ENCODE assay signal across 1 cellular context in genomic region chr17:18017958-18018357, GRCh38.
TF ChIP-seq lines count a peak whose summit lies in the region.

No MANE protein-coding gene starts in this region.

TF ChIP-seq in HepG2, 621 proteins besides CTCF, POLR2A, EP300 and RAD21 (continued from another document):
- TF ChIP-seq POGK (CRISPR knock-in tag; conservative IDR thresholded peaks at IDR 0.05): 0 out of 2 replicates have a peak, but pooled peaks have one; percentile 63
- TF ChIP-seq ZNF768 (CRISPR knock-in tag; IDR thresholded peaks at IDR 0.05): no peak
- TF ChIP-seq ZGPAT (CRISPR knock-in tag; IDR thresholded peaks at IDR 0.05): peak; percentile 39; the same call in 1 of the 2 replicates
- no peak for TF ChIP-seq ZNF691 (CRISPR knock-in tag; IDR thresholded peaks at IDR 0.05; ENCODE audit: borderline replicate concordance, low read depth)
- 0 out of 2 replicates have a peak, but pooled peaks have one; percentile 49 for TF ChIP-seq ZC3H13 (CRISPR knock-in tag; IDR thresholded peaks at IDR 0.05)
- TF ChIP-seq PLRG1 (conservative IDR thresholded peaks at IDR 0.05): no peak
- TF ChIP-seq KLF9 (CRISPR knock-in tag; IDR thresholded peaks at IDR 0.05; ENCODE audit: low read depth): no peak
- TF ChIP-seq RXRA (CRISPR knock-in tag; IDR thresholded peaks at IDR 0.05): no peak; the same call in 1 of the 2 replicates
